In genomic region chrX:119736206-119736764, GRCh38 we compare ENCODE assay signal across 1 cellular context.
TF ChIP-seq lines count a peak whose summit lies in the region.

No MANE protein-coding gene starts in this region.

TF ChIP-seq in IMR-90, 13 proteins besides CTCF, POLR2A, EP300 and RAD21:
- TF ChIP-seq BHLHE40 (IDR thresholded peaks at IDR 0.05; ENCODE audit: low read depth, low read length) (no peak), CHD1 (IDR thresholded peaks at IDR 0.05; ENCODE audit: low read depth, low read length) (no peak), ELK1 (IDR thresholded peaks at IDR 0.05; ENCODE audit: borderline replicate concordance, low read depth, low read length) (no peak), RCOR1 (IDR thresholded peaks at IDR 0.05; ENCODE audit: insufficient replicate concordance, low read length) (no peak), FOS (IDR thresholded peaks at IDR 0.05; ENCODE audit: low read depth, low read length) (no peak), MAZ (IDR thresholded peaks at IDR 0.05; ENCODE audit: borderline replicate concordance, low read depth, low read length) (no peak), RFX5 (IDR thresholded peaks at IDR 0.05; ENCODE audit: low read depth, low read length) (no peak), NFE2L2 (IDR thresholded peaks at IDR 0.05; ENCODE audit: low read depth, low read length) (no peak), MAFK (IDR thresholded peaks at IDR 0.05; ENCODE audit: low read depth, low read length) (no peak)
